In the genomic region with DNA sequence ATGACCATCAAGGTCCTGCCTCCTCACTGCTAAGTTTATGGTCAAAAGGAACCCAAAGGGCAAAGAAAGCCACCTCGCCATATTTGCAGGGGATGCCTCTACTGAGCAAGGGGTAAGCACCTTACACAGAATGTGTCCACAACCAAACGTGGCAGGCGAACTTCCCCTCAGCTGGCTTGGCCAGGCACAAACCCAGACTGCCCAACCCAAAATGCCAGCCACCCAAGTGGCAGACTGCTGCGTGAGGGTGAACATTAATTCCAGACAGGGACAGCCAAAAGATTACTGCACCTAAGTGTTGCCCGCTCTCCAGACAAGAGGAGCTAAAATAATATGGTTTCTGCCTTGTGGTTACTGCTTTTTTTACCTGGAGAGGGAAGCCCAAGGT, we compare ENCODE assay signal across 12 cellular contexts. TPM values are rescaled to one million over a fixed set of nuclear protein-coding genes. Genes with fewer than 3 reads are reported as not detected.
DNase-seq lines count a peak whose midpoint lies in the region; ATAC-seq and TF ChIP-seq lines count a peak whose summit lies in the region.
"Had no signal": no experiment of that assay in that cellular context is flagged by ENCODE, and none has a peak within 500 bp of the region (broad histone marks: within the 10 kb centered on the region; RNA-seq: fewer than 3 reads in every experiment).

No MANE protein-coding gene starts in this region.

- H3K9ac ChIP-seq in adipocyte (ENCODE audit: low read length), result peak overlapping the region; percentile 78

- H3K4me1 ChIP-seq in adipocyte (ENCODE audit: control insufficient read depth, insufficient read depth, low read length), result peaks cover 55% of the 10 kb centered on the region
- peaks cover 46% of the 10 kb centered on the region for H3K4me1 ChIP-seq in osteoblast (ENCODE audit: insufficient read depth, low read length)

- H3K4me2 ChIP-seq in osteoblast (ENCODE audit: insufficient read depth, low read length), result peak overlapping the region; percentile 79

- H3K27me3 Mint-ChIP-seq in activated naive CD8-positive, alpha-beta T cell treated with anti-CD3 and anti-CD28 coated beads for 36 hours, result peaks cover 65% of the 10 kb centered on the region

- peak overlapping the region; percentile 62 for H3K27ac ChIP-seq in osteoblast (ENCODE audit: low read depth, low read length)
- H3K27ac ChIP-seq: foreskin keratinocyte had no signal

- H3K27ac Mint-ChIP-seq in activated naive CD8-positive, alpha-beta T cell treated with anti-CD3 and anti-CD28 coated beads for 36 hours, result no peak overlapping the region
- H3K27ac Mint-ChIP-seq: memory B cell had no signal

- TF ChIP-seq CTCF in osteoblast (IDR thresholded peaks at IDR 0.05; ENCODE audit: extremely low read depth, low read depth, low read length), result no peak

- no peak for ATAC-seq in HG03196 (IDR thresholded peaks at IDR 0.05; ENCODE audit: unreplicated experiment)

- H2AFZ ChIP-seq in osteoblast (ENCODE audit: low read length), result peak overlapping the region; percentile 49

- H3K9me3 Mint-ChIP-seq in activated naive CD8-positive, alpha-beta T cell treated with anti-CD3 and anti-CD28 coated beads for 36 hours, result no peaks in the 10 kb centered on the region
- H3K9me3 Mint-ChIP-seq: memory B cell had no signal

- no peak for DNase-seq in adipocyte (ENCODE audit: low read depth)
- peak; percentile 79 for DNase-seq in cardiac septum (ENCODE audit: low spot score)
- DNase-seq in osteoblast (ENCODE audit: insufficient read length, low spot score, missing footprints), result no peak
- DNase-seq in activated CD4-positive, alpha-beta T cell treated with anti-CD3 and anti-CD28 coated beads for 1 hour, result no peak
- no peak for DNase-seq in activated naive CD8-positive, alpha-beta T cell treated with anti-CD3 and anti-CD28 coated beads for 36 hours
- no peak for DNase-seq in activated gamma-delta T cell (lab: John Stamatoyannopoulos, UW)
- DNase-seq: activated effector memory CD4-positive, alpha-beta T cell treated with anti-CD3 and anti-CD28 coated beads, Interleukin-2, amount 50 U/mL, for 16 hours; foreskin keratinocyte; MV-4-11; SHP77 had no signal

- peaks cover 60% of the 10 kb centered on the region for H4K20me1 ChIP-seq in osteoblast (ENCODE audit: insufficient read depth, low read length)

- H3K36me3 Mint-ChIP-seq in activated naive CD8-positive, alpha-beta T cell treated with anti-CD3 and anti-CD28 coated beads for 36 hours, result no peaks in the 10 kb centered on the region
- H3K36me3 Mint-ChIP-seq: memory B cell had no signal

- no peaks in the 10 kb centered on the region for H3K4me1 Mint-ChIP-seq in activated naive CD8-positive, alpha-beta T cell treated with anti-CD3 and anti-CD28 coated beads for 36 hours
- H3K4me1 Mint-ChIP-seq: memory B cell had no signal

- intact Hi-C loops in cardiac septum (cut with DNase I), result no loop called here

- H3K9me3 ChIP-seq in adipocyte (ENCODE audit: control insufficient read depth, low read length) (no peaks in the 10 kb centered on the region), osteoblast (ENCODE audit: low read depth, low read length) (no peaks in the 10 kb centered on the region)

- H3K27me3 ChIP-seq in adipocyte (replicated peaks; ENCODE audit: control insufficient read depth, insufficient read depth, low read length) (no peaks in the 10 kb centered on the region), osteoblast (ENCODE audit: insufficient read depth, low read length) (no peaks in the 10 kb centered on the region)
- H3K27me3 ChIP-seq: foreskin keratinocyte had no signal

- H3K36me3 ChIP-seq in adipocyte (ENCODE audit: control insufficient read depth, insufficient read depth, low read length, severe bottlenecking), result peaks cover 6% of the 10 kb centered on the region
- peaks cover 7% of the 10 kb centered on the region for H3K36me3 ChIP-seq in osteoblast (ENCODE audit: insufficient read depth, low read length)

- peaks cover 94% of the 10 kb centered on the region for H3K79me2 ChIP-seq in osteoblast (ENCODE audit: insufficient read depth, low read length)

- no peak overlapping the region for H3K4me3 Mint-ChIP-seq in activated naive CD8-positive, alpha-beta T cell treated with anti-CD3 and anti-CD28 coated beads for 36 hours
- H3K4me3 Mint-ChIP-seq: memory B cell had no signal

- H3K4me3 ChIP-seq in adipocyte (ENCODE audit: low read length), result peak overlapping the region; percentile 74
- H3K4me3 ChIP-seq in osteoblast (ENCODE audit: insufficient read depth, low read length), result peak overlapping the region; percentile 63

RNA-seq across cellular contexts. Expression of gene ZNF697, which starts 16.0 kb away (rescaled TPM):
- total RNA-seq in cardiac septum (15.1 TPM), osteoblast (6.5 and 8.8 TPM in 2 replicates)
- 1 to 10 TPM in 1 of 2 experiments, under 1 TPM in 1; 0.91 to 1.1 TPM for total RNA-seq in activated naive CD8-positive, alpha-beta T cell treated with anti-CD3 and anti-CD28 coated beads for 36 hours
